1 cellular context compared by ENCODE assay signal in the genomic region with DNA sequence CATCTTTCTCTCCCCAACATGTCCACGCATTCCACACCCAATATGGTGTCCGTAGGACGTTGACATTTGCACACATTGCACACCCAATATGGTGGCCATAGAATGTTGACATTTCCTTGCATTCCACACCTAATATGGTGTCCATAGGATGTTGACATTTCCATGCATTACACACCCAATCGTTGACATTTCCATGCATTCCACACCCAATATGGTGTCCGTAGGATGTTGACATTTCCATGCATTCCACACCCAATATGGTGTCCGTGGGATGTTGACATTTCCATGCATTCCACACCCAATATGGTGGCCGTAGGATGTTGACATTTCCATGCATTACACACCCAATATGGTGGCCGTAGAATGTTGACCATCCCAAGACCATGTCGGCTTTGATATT.
TF ChIP-seq lines count a peak whose summit lies in the region.

No MANE protein-coding gene starts in this region.

TF ChIP-seq in K562, 482 proteins besides CTCF, POLR2A, EP300 and RAD21 (continued from another document and continues in another):
- TF ChIP-seq, protein P1, sequence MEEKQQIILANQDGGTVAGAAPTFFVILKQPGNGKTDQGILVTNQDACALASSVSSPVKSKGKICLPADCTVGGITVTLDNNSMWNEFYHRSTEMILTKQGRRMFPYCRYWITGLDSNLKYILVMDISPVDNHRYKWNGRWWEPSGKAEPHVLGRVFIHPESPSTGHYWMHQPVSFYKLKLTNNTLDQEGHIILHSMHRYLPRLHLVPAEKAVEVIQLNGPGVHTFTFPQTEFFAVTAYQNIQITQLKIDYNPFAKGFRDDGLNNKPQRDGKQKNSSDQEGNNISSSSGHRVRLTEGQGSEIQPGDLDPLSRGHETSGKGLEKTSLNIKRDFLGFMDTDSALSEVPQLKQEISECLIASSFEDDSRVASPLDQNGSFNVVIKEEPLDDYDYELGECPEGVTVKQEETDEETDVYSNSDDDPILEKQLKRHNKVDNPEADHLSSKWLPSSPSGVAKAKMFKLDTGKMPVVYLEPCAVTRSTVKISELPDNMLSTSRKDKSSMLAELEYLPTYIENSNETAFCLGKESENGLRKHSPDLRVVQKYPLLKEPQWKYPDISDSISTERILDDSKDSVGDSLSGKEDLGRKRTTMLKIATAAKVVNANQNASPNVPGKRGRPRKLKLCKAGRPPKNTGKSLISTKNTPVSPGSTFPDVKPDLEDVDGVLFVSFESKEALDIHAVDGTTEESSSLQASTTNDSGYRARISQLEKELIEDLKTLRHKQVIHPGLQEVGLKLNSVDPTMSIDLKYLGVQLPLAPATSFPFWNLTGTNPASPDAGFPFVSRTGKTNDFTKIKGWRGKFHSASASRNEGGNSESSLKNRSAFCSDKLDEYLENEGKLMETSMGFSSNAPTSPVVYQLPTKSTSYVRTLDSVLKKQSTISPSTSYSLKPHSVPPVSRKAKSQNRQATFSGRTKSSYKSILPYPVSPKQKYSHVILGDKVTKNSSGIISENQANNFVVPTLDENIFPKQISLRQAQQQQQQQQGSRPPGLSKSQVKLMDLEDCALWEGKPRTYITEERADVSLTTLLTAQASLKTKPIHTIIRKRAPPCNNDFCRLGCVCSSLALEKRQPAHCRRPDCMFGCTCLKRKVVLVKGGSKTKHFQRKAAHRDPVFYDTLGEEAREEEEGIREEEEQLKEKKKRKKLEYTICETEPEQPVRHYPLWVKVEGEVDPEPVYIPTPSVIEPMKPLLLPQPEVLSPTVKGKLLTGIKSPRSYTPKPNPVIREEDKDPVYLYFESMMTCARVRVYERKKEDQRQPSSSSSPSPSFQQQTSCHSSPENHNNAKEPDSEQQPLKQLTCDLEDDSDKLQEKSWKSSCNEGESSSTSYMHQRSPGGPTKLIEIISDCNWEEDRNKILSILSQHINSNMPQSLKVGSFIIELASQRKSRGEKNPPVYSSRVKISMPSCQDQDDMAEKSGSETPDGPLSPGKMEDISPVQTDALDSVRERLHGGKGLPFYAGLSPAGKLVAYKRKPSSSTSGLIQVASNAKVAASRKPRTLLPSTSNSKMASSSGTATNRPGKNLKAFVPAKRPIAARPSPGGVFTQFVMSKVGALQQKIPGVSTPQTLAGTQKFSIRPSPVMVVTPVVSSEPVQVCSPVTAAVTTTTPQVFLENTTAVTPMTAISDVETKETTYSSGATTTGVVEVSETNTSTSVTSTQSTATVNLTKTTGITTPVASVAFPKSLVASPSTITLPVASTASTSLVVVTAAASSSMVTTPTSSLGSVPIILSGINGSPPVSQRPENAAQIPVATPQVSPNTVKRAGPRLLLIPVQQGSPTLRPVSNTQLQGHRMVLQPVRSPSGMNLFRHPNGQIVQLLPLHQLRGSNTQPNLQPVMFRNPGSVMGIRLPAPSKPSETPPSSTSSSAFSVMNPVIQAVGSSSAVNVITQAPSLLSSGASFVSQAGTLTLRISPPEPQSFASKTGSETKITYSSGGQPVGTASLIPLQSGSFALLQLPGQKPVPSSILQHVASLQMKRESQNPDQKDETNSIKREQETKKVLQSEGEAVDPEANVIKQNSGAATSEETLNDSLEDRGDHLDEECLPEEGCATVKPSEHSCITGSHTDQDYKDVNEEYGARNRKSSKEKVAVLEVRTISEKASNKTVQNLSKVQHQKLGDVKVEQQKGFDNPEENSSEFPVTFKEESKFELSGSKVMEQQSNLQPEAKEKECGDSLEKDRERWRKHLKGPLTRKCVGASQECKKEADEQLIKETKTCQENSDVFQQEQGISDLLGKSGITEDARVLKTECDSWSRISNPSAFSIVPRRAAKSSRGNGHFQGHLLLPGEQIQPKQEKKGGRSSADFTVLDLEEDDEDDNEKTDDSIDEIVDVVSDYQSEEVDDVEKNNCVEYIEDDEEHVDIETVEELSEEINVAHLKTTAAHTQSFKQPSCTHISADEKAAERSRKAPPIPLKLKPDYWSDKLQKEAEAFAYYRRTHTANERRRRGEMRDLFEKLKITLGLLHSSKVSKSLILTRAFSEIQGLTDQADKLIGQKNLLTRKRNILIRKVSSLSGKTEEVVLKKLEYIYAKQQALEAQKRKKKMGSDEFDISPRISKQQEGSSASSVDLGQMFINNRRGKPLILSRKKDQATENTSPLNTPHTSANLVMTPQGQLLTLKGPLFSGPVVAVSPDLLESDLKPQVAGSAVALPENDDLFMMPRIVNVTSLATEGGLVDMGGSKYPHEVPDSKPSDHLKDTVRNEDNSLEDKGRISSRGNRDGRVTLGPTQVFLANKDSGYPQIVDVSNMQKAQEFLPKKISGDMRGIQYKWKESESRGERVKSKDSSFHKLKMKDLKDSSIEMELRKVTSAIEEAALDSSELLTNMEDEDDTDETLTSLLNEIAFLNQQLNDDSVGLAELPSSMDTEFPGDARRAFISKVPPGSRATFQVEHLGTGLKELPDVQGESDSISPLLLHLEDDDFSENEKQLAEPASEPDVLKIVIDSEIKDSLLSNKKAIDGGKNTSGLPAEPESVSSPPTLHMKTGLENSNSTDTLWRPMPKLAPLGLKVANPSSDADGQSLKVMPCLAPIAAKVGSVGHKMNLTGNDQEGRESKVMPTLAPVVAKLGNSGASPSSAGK (IDR thresholded peaks at IDR 0.05), result no peak
- no peak for TF ChIP-seq RBM22 (IDR thresholded peaks at IDR 0.05; ENCODE audit: low read depth, low read length, poor library complexity, severe bottlenecking)
- TF ChIP-seq SIN3B (IDR thresholded peaks at IDR 0.05; ENCODE audit: low read depth), result no peak
- TF ChIP-seq ILK (tag; IDR thresholded peaks at IDR 0.05; ENCODE audit: borderline replicate concordance, low read depth), result no peak
- TF ChIP-seq BMI1 (IDR thresholded peaks at IDR 0.05; ENCODE audit: low read length), result no peak
- TF ChIP-seq XRCC4 (IDR thresholded peaks at IDR 0.05; ENCODE audit: extremely low read depth, insufficient read depth, insufficient read length), result no peak
- no peak for TF ChIP-seq ZNF695 (CRISPR knock-in tag; IDR thresholded peaks at IDR 0.05)
- no peak for TF ChIP-seq BRCA1 (IDR thresholded peaks at IDR 0.05)
- TF ChIP-seq BRCA1 (CRISPR knock-in tag; IDR thresholded peaks at IDR 0.05), result no peak
- TF ChIP-seq, protein P2, sequence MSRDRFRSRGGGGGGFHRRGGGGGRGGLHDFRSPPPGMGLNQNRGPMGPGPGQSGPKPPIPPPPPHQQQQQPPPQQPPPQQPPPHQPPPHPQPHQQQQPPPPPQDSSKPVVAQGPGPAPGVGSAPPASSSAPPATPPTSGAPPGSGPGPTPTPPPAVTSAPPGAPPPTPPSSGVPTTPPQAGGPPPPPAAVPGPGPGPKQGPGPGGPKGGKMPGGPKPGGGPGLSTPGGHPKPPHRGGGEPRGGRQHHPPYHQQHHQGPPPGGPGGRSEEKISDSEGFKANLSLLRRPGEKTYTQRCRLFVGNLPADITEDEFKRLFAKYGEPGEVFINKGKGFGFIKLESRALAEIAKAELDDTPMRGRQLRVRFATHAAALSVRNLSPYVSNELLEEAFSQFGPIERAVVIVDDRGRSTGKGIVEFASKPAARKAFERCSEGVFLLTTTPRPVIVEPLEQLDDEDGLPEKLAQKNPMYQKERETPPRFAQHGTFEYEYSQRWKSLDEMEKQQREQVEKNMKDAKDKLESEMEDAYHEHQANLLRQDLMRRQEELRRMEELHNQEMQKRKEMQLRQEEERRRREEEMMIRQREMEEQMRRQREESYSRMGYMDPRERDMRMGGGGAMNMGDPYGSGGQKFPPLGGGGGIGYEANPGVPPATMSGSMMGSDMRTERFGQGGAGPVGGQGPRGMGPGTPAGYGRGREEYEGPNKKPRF (IDR thresholded peaks at IDR 0.05; ENCODE audit: low read depth, low read length), result no peak
- no peak for TF ChIP-seq TAF15 (IDR thresholded peaks at IDR 0.05; ENCODE audit: low read depth, low read length)
- no peak for TF ChIP-seq ZBTB17 (CRISPR knock-in tag; IDR thresholded peaks at IDR 0.05)
- no peak for TF ChIP-seq ZEB2 (IDR thresholded peaks at IDR 0.05)
- no peak for TF ChIP-seq LEF1 (IDR thresholded peaks at IDR 0.05)
- TF ChIP-seq CREM (IDR thresholded peaks at IDR 0.05; ENCODE audit: low read depth), result peak; percentile 29; the same call in 1 of the 2 replicates
- no peak for TF ChIP-seq POLR3G (IDR thresholded peaks at IDR 0.05; ENCODE audit: extremely low read depth, insufficient read length, insufficient replicate concordance)
- no peak for TF ChIP-seq ADNP (tag; IDR thresholded peaks at IDR 0.05)
- TF ChIP-seq MIER1 (IDR thresholded peaks at IDR 0.05; ENCODE audit: low read depth), result no peak
- TF ChIP-seq, protein P3, sequence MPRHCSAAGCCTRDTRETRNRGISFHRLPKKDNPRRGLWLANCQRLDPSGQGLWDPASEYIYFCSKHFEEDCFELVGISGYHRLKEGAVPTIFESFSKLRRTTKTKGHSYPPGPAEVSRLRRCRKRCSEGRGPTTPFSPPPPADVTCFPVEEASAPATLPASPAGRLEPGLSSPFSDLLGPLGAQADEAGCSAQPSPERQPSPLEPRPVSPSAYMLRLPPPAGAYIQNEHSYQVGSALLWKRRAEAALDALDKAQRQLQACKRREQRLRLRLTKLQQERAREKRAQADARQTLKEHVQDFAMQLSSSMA (CRISPR knock-in tag; IDR thresholded peaks at IDR 0.05), result peak; percentile 99
- TF ChIP-seq, protein P4, sequence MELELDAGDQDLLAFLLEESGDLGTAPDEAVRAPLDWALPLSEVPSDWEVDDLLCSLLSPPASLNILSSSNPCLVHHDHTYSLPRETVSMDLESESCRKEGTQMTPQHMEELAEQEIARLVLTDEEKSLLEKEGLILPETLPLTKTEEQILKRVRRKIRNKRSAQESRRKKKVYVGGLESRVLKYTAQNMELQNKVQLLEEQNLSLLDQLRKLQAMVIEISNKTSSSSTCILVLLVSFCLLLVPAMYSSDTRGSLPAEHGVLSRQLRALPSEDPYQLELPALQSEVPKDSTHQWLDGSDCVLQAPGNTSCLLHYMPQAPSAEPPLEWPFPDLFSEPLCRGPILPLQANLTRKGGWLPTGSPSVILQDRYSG (tag; conservative IDR thresholded peaks at IDR 0.05; ENCODE audit: low read depth), result peak; percentile 87
- no peak for TF ChIP-seq HDGF (IDR thresholded peaks at IDR 0.05)
- TF ChIP-seq ZNF76 (CRISPR knock-in tag; IDR thresholded peaks at IDR 0.05; ENCODE audit: borderline replicate concordance), result no peak; the same call in 1 of the 2 replicates
- TF ChIP-seq, protein P5, sequence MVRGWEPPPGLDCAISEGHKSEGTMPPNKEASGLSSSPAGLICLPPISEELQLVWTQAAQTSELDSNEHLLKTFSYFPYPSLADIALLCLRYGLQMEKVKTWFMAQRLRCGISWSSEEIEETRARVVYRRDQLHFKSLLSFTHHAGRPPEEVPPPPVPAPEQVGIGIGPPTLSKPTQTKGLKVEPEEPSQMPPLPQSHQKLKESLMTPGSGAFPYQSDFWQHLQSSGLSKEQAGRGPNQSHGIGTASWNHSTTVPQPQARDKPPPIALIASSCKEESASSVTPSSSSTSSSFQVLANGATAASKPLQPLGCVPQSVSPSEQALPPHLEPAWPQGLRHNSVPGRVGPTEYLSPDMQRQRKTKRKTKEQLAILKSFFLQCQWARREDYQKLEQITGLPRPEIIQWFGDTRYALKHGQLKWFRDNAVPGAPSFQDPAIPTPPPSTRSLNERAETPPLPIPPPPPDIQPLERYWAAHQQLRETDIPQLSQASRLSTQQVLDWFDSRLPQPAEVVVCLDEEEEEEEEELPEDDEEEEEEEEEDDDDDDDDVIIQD (CRISPR knock-in tag; IDR thresholded peaks at IDR 0.05), result no peak
- no peak for TF ChIP-seq MCM2 (IDR thresholded peaks at IDR 0.05; ENCODE audit: low read depth)
- TF ChIP-seq TEAD1 (CRISPR knock-in tag; IDR thresholded peaks at IDR 0.05), result peak; percentile 57 to 79; a peak in 2 of 4 replicates
- TF ChIP-seq, protein P6, sequence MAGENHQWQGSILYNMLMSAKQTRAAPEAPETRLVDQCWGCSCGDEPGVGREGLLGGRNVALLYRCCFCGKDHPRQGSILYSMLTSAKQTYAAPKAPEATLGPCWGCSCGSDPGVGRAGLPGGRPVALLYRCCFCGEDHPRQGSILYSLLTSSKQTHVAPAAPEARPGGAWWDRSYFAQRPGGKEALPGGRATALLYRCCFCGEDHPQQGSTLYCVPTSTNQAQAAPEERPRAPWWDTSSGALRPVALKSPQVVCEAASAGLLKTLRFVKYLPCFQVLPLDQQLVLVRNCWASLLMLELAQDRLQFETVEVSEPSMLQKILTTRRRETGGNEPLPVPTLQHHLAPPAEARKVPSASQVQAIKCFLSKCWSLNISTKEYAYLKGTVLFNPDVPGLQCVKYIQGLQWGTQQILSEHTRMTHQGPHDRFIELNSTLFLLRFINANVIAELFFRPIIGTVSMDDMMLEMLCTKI (IDR thresholded peaks at IDR 0.05; ENCODE audit: partially characterized antibody), result no peak
- TF ChIP-seq, protein P7, sequence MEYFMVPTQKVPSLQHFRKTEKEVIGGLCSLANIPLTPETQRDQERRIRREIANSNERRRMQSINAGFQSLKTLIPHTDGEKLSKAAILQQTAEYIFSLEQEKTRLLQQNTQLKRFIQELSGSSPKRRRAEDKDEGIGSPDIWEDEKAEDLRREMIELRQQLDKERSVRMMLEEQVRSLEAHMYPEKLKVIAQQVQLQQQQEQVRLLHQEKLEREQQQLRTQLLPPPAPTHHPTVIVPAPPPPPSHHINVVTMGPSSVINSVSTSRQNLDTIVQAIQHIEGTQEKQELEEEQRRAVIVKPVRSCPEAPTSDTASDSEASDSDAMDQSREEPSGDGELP (CRISPR knock-in tag; IDR thresholded peaks at IDR 0.05; ENCODE audit: borderline replicate concordance), result no peak
- TF ChIP-seq NR2C2 (CRISPR knock-in tag; IDR thresholded peaks at IDR 0.05), result no peak
- TF ChIP-seq NR2C2 (tag; IDR thresholded peaks at IDR 0.05), result peak; percentile 87
- TF ChIP-seq, protein P8, sequence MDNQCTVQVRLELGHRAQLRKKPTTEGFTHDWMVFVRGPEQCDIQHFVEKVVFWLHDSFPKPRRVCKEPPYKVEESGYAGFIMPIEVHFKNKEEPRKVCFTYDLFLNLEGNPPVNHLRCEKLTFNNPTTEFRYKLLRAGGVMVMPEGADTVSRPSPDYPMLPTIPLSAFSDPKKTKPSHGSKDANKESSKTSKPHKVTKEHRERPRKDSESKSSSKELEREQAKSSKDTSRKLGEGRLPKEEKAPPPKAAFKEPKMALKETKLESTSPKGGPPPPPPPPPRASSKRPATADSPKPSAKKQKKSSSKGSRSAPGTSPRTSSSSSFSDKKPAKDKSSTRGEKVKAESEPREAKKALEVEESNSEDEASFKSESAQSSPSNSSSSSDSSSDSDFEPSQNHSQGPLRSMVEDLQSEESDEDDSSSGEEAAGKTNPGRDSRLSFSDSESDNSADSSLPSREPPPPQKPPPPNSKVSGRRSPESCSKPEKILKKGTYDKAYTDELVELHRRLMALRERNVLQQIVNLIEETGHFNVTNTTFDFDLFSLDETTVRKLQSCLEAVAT (IDR thresholded peaks at IDR 0.05), result no peak
- TF ChIP-seq, protein P9, sequence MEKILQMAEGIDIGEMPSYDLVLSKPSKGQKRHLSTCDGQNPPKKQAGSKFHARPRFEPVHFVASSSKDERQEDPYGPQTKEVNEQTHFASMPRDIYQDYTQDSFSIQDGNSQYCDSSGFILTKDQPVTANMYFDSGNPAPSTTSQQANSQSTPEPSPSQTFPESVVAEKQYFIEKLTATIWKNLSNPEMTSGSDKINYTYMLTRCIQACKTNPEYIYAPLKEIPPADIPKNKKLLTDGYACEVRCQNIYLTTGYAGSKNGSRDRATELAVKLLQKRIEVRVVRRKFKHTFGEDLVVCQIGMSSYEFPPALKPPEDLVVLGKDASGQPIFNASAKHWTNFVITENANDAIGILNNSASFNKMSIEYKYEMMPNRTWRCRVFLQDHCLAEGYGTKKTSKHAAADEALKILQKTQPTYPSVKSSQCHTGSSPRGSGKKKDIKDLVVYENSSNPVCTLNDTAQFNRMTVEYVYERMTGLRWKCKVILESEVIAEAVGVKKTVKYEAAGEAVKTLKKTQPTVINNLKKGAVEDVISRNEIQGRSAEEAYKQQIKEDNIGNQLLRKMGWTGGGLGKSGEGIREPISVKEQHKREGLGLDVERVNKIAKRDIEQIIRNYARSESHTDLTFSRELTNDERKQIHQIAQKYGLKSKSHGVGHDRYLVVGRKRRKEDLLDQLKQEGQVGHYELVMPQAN (IDR thresholded peaks at IDR 0.05; ENCODE audit: borderline replicate concordance), result no peak
- TF ChIP-seq ZBED1 (IDR thresholded peaks at IDR 0.05), result no peak
- TF ChIP-seq ERF (CRISPR knock-in tag; IDR thresholded peaks at IDR 0.05), result no peak
- TF ChIP-seq DACH1 (IDR thresholded peaks at IDR 0.05; ENCODE audit: partially characterized antibody), result no peak
